ENCODE assay signal across 20 cellular contexts in the genomic region with DNA sequence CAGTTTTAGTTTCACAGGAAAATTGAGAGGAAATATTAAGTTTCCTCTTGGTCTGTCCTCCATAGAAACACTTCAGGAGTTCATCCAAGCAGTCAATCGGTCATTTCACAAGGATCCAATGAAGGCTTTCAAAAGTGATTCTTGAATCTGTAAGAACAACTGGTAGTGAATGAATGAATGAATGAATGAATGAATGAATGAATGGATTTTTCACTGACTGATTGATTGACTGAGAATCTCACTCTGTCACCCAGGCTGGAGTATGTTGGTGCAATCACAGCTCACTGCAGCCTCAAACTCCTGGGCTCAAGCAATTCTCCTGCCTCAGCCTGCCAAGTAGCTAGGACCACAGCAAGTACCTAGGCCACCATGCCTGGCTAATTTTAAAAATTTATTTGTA. TPM values are rescaled to one million over a fixed set of nuclear protein-coding genes. Genes with fewer than 3 reads are reported as not detected.
DNase-seq lines count a peak whose midpoint lies in the region; ATAC-seq, FAIRE-seq and TF ChIP-seq lines count a peak whose summit lies in the region.
"Had no signal": no experiment of that assay in that cellular context is flagged by ENCODE, and none has a peak within 500 bp of the region (broad histone marks: within the 10 kb centered on the region; RNA-seq: fewer than 3 reads in every experiment).

No MANE protein-coding gene starts in this region.

- peaks cover 6% of the 10 kb centered on the region; the same call in 1 of the 2 replicates for H3F3A ChIP-seq in GM23338 (replicated peaks; ENCODE audit: low read depth)

- H3K36me3 Mint-ChIP-seq in CD14-positive monocyte (no peaks in the 10 kb centered on the region), GM23338 (ENCODE audit: low read depth) (no peaks in the 10 kb centered on the region)
- peaks cover 26% of the 10 kb centered on the region for H3K36me3 Mint-ChIP-seq in activated CD8-positive, alpha-beta T cell treated with anti-CD3 and anti-CD28 coated beads for 36 hours (ENCODE audit: low read depth)
- H3K36me3 Mint-ChIP-seq in naive thymus-derived CD8-positive, alpha-beta T cell: peaks cover 0 to 74% (median 15%) of the 10 kb centered on the region in 3 donors

- intact Hi-C loops in CD14-positive monocyte (cut with micrococcal nuclease): no loop called here
- intact Hi-C loops in activated CD8-positive, alpha-beta T cell treated with anti-CD3 and anti-CD28 coated beads for 36 hours (cut with micrococcal nuclease): loop anchor here (5.0 kb wide), 2 partner anchors 34 to 36 kb away; no protein-coding TSS in a partner anchor

- no peaks in the 10 kb centered on the region for H3K36me3 ChIP-seq in GM23338 (ENCODE audit: insufficient read depth)
- H3K36me3 ChIP-seq: uterus had no signal

- H3K27ac ChIP-seq in GM23338 (ENCODE audit: low read depth): no peak overlapping the region
- H3K27ac ChIP-seq: epithelial cell of prostate, psoas muscle, uterus had no signal

- H3K79me2 ChIP-seq in GM23338 (replicated peaks; ENCODE audit: insufficient read depth): no peaks in the 10 kb centered on the region

- TF ChIP-seq CTCF in CD14-positive monocyte (IDR thresholded peaks at IDR 0.05) (no peak), GM23338 (conservative IDR thresholded peaks at IDR 0.05; ENCODE audit: low read depth in 2 of 2) (no peak)
- no peak for TF ChIP-seq CTCF in activated CD8-positive, alpha-beta T cell treated with anti-CD3 and anti-CD28 coated beads for 36 hours (IDR thresholded peaks at IDR 0.05)

- H3K27me3 Mint-ChIP-seq in CD14-positive monocyte (ENCODE audit: low read depth in 3 of 3) (peaks cover 1 to 6% (median 4%) of the 10 kb centered on the region in 3 donors), GM23338 (ENCODE audit: insufficient read depth, low read depth, poor library complexity) (peaks cover 7% of the 10 kb centered on the region)
- no peaks in the 10 kb centered on the region for H3K27me3 Mint-ChIP-seq in activated CD8-positive, alpha-beta T cell treated with anti-CD3 and anti-CD28 coated beads for 36 hours
- no peaks in the 10 kb centered on the region for H3K27me3 Mint-ChIP-seq in naive thymus-derived CD8-positive, alpha-beta T cell

- no peaks in the 10 kb centered on the region for H4K20me1 ChIP-seq in GM23338 (replicated peaks; ENCODE audit: insufficient read depth)

- H2AFZ ChIP-seq in GM23338: no peak overlapping the region

- CTCF ChIA-PET in activated CD8-positive, alpha-beta T cell treated with anti-CD3 and anti-CD28 coated beads for 36 hours (lab: Charles Lee): interaction anchor here (1.3 to 1.8 kb wide), 3 partner anchors 11 to 75 kb away, joined by 3 to 4 read pairs (median 4); no protein-coding TSS in a partner anchor

- peak overlapping the region; percentile 48 to 76 (median 62) for H3K27ac Mint-ChIP-seq in CD14-positive monocyte
- no peak overlapping the region for H3K27ac Mint-ChIP-seq in GM23338
- H3K27ac Mint-ChIP-seq in activated CD8-positive, alpha-beta T cell treated with anti-CD3 and anti-CD28 coated beads for 36 hours: peak overlapping the region; percentile 94
- peak overlapping the region; percentile 35 to 93 (median 90) for H3K27ac Mint-ChIP-seq in naive thymus-derived CD8-positive, alpha-beta T cell

- peaks cover 14% of the 10 kb centered on the region; the same call in 1 of the 2 replicates for H3K4me1 ChIP-seq in GM23338 (ENCODE audit: insufficient read depth)
- H3K4me1 ChIP-seq: uterus had no signal

- H3K4me3 Mint-ChIP-seq in CD14-positive monocyte (peak overlapping the region; percentile 54 to 86), GM23338 (no peak overlapping the region)
- peak overlapping the region; percentile 74 for H3K4me3 Mint-ChIP-seq in activated CD8-positive, alpha-beta T cell treated with anti-CD3 and anti-CD28 coated beads for 36 hours
- peak overlapping the region; percentile 43 to 81 (median 72) for H3K4me3 Mint-ChIP-seq in naive thymus-derived CD8-positive, alpha-beta T cell

- H3K4me1 Mint-ChIP-seq in CD14-positive monocyte (peaks cover 46% of the 10 kb centered on the region), GM23338 (peaks cover 16% of the 10 kb centered on the region)
- peaks cover 76% of the 10 kb centered on the region for H3K4me1 Mint-ChIP-seq in activated CD8-positive, alpha-beta T cell treated with anti-CD3 and anti-CD28 coated beads for 36 hours (ENCODE audit: low read depth)
- peaks cover 38 to 83% (median 78%) of the 10 kb centered on the region in 4 donors for H3K4me1 Mint-ChIP-seq in naive thymus-derived CD8-positive, alpha-beta T cell

- no peaks in the 10 kb centered on the region for H3K9me2 ChIP-seq in GM23338 (ENCODE audit: insufficient read depth)

- H3K4me3 ChIP-seq in GM23338: no peak overlapping the region
- H3K4me3 ChIP-seq: psoas muscle, uterus had no signal

- peak overlapping the region; percentile 36; the same call in 1 of the 2 replicates for H3K4me2 ChIP-seq in GM23338

- DNase-seq in CD14-positive monocyte (ENCODE audit: low spot score) (no peak), GM23338 (ENCODE audit: low spot score) (no peak), NOMO-1 (lab: John Stamatoyannopoulos, UW; ENCODE audit: unreplicated experiment in 2 of 2) (no peak), NCI-H526 treated with DMSO at 0.1 percent for 48 hours (lab: John Stamatoyannopoulos, UW) (no peak), GM19239 (ENCODE audit: insufficient read length, low spot score) (no peak)
- no peak for DNase-seq in activated CD8-positive, alpha-beta T cell treated with anti-CD3 and anti-CD28 coated beads for 36 hours
- no peak for DNase-seq in naive thymus-derived CD8-positive, alpha-beta T cell
- DNase-seq in stimulated activated CD4-positive, alpha-beta T cell treated with anti-CD3 and anti-CD28 coated beads, Interleukin-15, amount 100 ng/mL, for 24 hours: no peak
- DNase-seq: activated CD4-positive, alpha-beta T cell treated with anti-CD3 and anti-CD28 coated beads for 1 hour; cerebellar nuclear complex; EL; glutamatergic neuron; midbrain; NCI-H446 treated with DMSO at 0.1 percent for 48 hours; psoas muscle; stimulated activated CD4-positive, alpha-beta T cell treated with anti-CD3 and anti-CD28 coated beads, Interleukin-1b, Interleukin-23, amount 100 ng/mL, for 48 hours; SW 1271; uterus had no signal

- POLR2A ChIA-PET in activated CD8-positive, alpha-beta T cell treated with anti-CD3 and anti-CD28 coated beads for 36 hours (lab: Charles Lee): interaction anchor here (0.8 to 1.5 kb wide), 5 partner anchors 12 to 77 kb away, joined by 3 to 7 read pairs (median 3); no protein-coding TSS in a partner anchor
- POLR2A ChIA-PET in naive thymus-derived CD8-positive, alpha-beta T cell (lab: Charles Lee): interaction anchor here (0.7 kb wide), 1 partner anchor 32 kb away, joined by 3 read pairs; no protein-coding TSS in a partner anchor

- H3K27me3 ChIP-seq in GM23338 (ENCODE audit: insufficient read depth): no peaks in the 10 kb centered on the region
- H3K27me3 ChIP-seq: uterus had no signal

- no peak for ATAC-seq in GM23338
- no peak for ATAC-seq in activated CD8-positive, alpha-beta T cell treated with anti-CD3 and anti-CD28 coated beads for 36 hours
- ATAC-seq in naive thymus-derived CD8-positive, alpha-beta T cell: no peak

- peaks cover 0 to 5% (median 0%) of the 10 kb centered on the region in 7 donors for H3K9me3 Mint-ChIP-seq in CD14-positive monocyte
- H3K9me3 Mint-ChIP-seq in GM23338: no peaks in the 10 kb centered on the region
- peaks cover 5% of the 10 kb centered on the region for H3K9me3 Mint-ChIP-seq in activated CD8-positive, alpha-beta T cell treated with anti-CD3 and anti-CD28 coated beads for 36 hours
- no peaks in the 10 kb centered on the region for H3K9me3 Mint-ChIP-seq in naive thymus-derived CD8-positive, alpha-beta T cell

- no peak for FAIRE-seq in GM19239 (lab: Jason Lieb, UNC)
- FAIRE-seq: islet of Langerhans had no signal

TF ChIP-seq in GM23338, 12 proteins besides CTCF, POLR2A, EP300 and RAD21 (continues in another document):
- TF ChIP-seq NANOG (IDR thresholded peaks at IDR 0.05; ENCODE audit: borderline replicate concordance) (no peak), POLR2AphosphoS5 (IDR thresholded peaks at IDR 0.05; ENCODE audit: low read depth) (no peak), ZNF114 (CRISPR knock-in tag; IDR thresholded peaks at IDR 0.05) (no peak)

RNA-seq across cellular contexts. Expression of a gene that starts 39.4 kb away (rescaled TPM):
- 10 to 100 TPM; 13.1 to 16.6 TPM for polyA plus RNA-seq in CD14-positive monocyte
- total RNA-seq in GM23338 (2014; rRNA removed; shearing (Covaris generic)): 26.5 and 30.6 TPM in 2 replicates
- polyA plus RNA-seq in GM23338 (2016; fragmentation: Nextera tagmentation; extraction: Ambion mirVana): 18.7 and 19.1 TPM in 2 replicates
- total RNA-seq in activated CD8-positive, alpha-beta T cell treated with anti-CD3 and anti-CD28 coated beads for 36 hours: 10 to 100 TPM; 40.0 to 42.3 TPM
- 10 to 100 TPM; 61.3 to 73.8 TPM for total RNA-seq in naive thymus-derived CD8-positive, alpha-beta T cell
- 10 to 100 TPM; 24.4 to 36.8 (median 28.6) TPM for polyA plus RNA-seq in naive thymus-derived CD8-positive, alpha-beta T cell
